In genomic region chr10:35585903-35586535, GRCh38 we compare ENCODE assay signal across 1 cellular context.
TF ChIP-seq lines count a peak whose summit lies in the region.

No MANE protein-coding gene starts in this region.

TF ChIP-seq in H1, 55 proteins besides CTCF, POLR2A, EP300 and RAD21:
- TF ChIP-seq RXRA (IDR thresholded peaks at IDR 0.05; ENCODE audit: insufficient read depth, low read depth, low read length) (no peak), SIRT6 (IDR thresholded peaks at IDR 0.05; ENCODE audit: low read length) (no peak), HDAC2 (IDR thresholded peaks at IDR 0.05; ENCODE audit: borderline replicate concordance in 1 of 2, low read depth in 2 of 2, low read length in 2 of 2) (no peak), TCF12 (IDR thresholded peaks at IDR 0.05; ENCODE audit: low read depth, low read length) (no peak), NRF1 (IDR thresholded peaks at IDR 0.05; ENCODE audit: low read depth, low read length) (no peak), JUN (IDR thresholded peaks at IDR 0.05; ENCODE audit: low read depth, low read length) (no peak), MAFK (IDR thresholded peaks at IDR 0.05; ENCODE audit: low read depth, low read length) (no peak), POU5F1 (IDR thresholded peaks at IDR 0.05; ENCODE audit: low read depth, low read length) (no peak)
